In the genomic region with DNA sequence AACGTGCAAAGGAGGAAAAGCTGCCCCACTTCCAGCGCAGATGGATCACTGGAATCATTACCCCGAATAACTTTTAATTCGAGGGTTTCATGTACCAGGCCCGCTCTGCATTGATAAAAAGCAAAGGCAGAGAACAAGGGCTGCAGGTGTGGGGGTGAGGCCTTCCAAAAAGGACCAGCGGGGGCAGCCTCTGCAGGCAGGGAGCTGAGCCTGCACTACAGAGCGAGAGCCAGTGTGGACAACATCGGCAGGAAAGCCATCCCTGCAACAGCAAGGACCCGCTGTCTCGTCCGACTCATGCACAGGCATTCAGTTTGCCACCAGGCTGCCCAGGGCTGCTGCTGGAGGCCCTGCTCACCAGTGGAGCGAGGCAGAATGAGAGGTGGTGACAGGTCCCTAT, we compare ENCODE assay signal across 2 cellular contexts.
TF ChIP-seq lines count a peak whose summit lies in the region.

No MANE protein-coding gene starts in this region.

TF ChIP-seq in A549, 52 proteins besides CTCF, POLR2A, EP300 and RAD21:
- no peak for TF ChIP-seq HOXB5 (CRISPR knock-in tag; IDR thresholded peaks at IDR 0.05)
- TF ChIP-seq, protein P1, sequence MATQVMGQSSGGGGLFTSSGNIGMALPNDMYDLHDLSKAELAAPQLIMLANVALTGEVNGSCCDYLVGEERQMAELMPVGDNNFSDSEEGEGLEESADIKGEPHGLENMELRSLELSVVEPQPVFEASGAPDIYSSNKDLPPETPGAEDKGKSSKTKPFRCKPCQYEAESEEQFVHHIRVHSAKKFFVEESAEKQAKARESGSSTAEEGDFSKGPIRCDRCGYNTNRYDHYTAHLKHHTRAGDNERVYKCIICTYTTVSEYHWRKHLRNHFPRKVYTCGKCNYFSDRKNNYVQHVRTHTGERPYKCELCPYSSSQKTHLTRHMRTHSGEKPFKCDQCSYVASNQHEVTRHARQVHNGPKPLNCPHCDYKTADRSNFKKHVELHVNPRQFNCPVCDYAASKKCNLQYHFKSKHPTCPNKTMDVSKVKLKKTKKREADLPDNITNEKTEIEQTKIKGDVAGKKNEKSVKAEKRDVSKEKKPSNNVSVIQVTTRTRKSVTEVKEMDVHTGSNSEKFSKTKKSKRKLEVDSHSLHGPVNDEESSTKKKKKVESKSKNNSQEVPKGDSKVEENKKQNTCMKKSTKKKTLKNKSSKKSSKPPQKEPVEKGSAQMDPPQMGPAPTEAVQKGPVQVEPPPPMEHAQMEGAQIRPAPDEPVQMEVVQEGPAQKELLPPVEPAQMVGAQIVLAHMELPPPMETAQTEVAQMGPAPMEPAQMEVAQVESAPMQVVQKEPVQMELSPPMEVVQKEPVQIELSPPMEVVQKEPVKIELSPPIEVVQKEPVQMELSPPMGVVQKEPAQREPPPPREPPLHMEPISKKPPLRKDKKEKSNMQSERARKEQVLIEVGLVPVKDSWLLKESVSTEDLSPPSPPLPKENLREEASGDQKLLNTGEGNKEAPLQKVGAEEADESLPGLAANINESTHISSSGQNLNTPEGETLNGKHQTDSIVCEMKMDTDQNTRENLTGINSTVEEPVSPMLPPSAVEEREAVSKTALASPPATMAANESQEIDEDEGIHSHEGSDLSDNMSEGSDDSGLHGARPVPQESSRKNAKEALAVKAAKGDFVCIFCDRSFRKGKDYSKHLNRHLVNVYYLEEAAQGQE (IDR thresholded peaks at IDR 0.05), result no peak
- no peak for TF ChIP-seq TFCP2L1 (CRISPR knock-in tag; IDR thresholded peaks at IDR 0.05)
- no peak for TF ChIP-seq SREBF2 (IDR thresholded peaks at IDR 0.05)
- TF ChIP-seq HOXB13 (CRISPR knock-in tag; IDR thresholded peaks at IDR 0.05; ENCODE audit: low read depth), result no peak

TF ChIP-seq in GM23338, 12 proteins besides CTCF, POLR2A, EP300 and RAD21:
- no peak for TF ChIP-seq EZH2 (IDR thresholded peaks at IDR 0.05; ENCODE audit: low read depth, unreplicated experiment)
- TF ChIP-seq ZNF331 (CRISPR knock-in tag; IDR thresholded peaks at IDR 0.05; ENCODE audit: low read depth), result no peak
- TF ChIP-seq, protein P2, sequence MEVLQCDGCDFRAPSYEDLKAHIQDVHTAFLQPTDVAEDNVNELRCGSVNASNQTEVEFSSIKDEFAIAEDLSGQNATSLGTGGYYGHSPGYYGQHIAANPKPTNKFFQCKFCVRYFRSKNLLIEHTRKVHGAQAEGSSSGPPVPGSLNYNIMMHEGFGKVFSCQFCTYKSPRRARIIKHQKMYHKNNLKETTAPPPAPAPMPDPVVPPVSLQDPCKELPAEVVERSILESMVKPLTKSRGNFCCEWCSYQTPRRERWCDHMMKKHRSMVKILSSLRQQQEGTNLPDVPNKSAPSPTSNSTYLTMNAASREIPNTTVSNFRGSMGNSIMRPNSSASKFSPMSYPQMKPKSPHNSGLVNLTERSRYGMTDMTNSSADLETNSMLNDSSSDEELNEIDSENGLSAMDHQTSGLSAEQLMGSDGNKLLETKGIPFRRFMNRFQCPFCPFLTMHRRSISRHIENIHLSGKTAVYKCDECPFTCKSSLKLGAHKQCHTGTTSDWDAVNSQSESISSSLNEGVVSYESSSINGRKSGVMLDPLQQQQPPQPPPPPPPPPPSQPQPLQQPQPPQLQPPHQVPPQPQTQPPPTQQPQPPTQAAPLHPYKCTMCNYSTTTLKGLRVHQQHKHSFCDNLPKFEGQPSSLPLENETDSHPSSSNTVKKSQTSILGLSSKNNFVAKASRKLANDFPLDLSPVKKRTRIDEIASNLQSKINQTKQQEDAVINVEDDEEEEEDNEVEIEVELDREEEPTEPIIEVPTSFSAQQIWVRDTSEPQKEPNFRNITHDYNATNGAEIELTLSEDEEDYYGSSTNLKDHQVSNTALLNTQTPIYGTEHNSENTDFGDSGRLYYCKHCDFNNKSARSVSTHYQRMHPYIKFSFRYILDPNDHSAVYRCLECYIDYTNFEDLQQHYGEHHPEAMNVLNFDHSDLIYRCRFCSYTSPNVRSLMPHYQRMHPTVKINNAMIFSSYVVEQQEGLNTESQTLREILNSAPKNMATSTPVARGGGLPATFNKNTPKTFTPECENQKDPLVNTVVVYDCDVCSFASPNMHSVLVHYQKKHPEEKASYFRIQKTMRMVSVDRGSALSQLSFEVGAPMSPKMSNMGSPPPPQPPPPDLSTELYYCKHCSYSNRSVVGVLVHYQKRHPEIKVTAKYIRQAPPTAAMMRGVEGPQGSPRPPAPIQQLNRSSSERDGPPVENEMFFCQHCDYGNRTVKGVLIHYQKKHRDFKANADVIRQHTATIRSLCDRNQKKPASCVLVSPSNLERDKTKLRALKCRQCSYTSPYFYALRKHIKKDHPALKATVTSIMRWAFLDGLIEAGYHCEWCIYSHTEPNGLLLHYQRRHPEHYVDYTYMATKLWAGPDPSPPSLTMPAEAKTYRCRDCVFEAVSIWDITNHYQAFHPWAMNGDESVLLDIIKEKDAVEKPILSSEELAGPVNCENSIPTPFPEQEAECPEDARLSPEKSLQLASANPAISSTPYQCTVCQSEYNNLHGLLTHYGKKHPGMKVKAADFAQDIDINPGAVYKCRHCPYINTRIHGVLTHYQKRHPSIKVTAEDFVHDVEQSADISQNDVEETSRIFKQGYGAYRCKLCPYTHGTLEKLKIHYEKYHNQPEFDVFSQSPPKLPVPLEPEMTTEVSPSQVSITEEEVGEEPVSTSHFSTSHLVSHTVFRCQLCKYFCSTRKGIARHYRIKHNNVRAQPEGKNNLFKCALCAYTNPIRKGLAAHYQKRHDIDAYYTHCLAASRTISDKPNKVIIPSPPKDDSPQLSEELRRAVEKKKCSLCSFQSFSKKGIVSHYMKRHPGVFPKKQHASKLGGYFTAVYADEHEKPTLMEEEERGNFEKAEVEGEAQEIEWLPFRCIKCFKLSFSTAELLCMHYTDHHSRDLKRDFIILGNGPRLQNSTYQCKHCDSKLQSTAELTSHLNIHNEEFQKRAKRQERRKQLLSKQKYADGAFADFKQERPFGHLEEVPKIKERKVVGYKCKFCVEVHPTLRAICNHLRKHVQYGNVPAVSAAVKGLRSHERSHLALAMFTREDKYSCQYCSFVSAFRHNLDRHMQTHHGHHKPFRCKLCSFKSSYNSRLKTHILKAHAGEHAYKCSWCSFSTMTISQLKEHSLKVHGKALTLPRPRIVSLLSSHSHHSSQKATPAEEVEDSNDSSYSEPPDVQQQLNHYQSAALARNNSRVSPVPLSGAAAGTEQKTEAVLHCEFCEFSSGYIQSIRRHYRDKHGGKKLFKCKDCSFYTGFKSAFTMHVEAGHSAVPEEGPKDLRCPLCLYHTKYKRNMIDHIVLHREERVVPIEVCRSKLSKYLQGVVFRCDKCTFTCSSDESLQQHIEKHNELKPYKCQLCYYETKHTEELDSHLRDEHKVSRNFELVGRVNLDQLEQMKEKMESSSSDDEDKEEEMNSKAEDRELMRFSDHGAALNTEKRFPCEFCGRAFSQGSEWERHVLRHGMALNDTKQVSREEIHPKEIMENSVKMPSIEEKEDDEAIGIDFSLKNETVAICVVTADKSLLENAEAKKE (CRISPR knock-in tag; IDR thresholded peaks at IDR 0.05), result no peak
- no peak for TF ChIP-seq NANOG (IDR thresholded peaks at IDR 0.05; ENCODE audit: borderline replicate concordance)
- TF ChIP-seq CREB1 (CRISPR knock-in tag; IDR thresholded peaks at IDR 0.05; ENCODE audit: low read depth), result no peak
- no peak for TF ChIP-seq JUNB (IDR thresholded peaks at IDR 0.05; ENCODE audit: unreplicated experiment)
- no peak for TF ChIP-seq ZNF114 (CRISPR knock-in tag; IDR thresholded peaks at IDR 0.05)
- TF ChIP-seq, protein P3, sequence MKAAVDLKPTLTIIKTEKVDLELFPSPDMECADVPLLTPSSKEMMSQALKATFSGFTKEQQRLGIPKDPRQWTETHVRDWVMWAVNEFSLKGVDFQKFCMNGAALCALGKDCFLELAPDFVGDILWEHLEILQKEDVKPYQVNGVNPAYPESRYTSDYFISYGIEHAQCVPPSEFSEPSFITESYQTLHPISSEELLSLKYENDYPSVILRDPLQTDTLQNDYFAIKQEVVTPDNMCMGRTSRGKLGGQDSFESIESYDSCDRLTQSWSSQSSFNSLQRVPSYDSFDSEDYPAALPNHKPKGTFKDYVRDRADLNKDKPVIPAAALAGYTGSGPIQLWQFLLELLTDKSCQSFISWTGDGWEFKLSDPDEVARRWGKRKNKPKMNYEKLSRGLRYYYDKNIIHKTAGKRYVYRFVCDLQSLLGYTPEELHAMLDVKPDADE (IDR thresholded peaks at IDR 0.05), result no peak
- TF ChIP-seq, protein P1 (IDR thresholded peaks at IDR 0.05; ENCODE audit: unreplicated experiment), result no peak
